In the genomic region with DNA sequence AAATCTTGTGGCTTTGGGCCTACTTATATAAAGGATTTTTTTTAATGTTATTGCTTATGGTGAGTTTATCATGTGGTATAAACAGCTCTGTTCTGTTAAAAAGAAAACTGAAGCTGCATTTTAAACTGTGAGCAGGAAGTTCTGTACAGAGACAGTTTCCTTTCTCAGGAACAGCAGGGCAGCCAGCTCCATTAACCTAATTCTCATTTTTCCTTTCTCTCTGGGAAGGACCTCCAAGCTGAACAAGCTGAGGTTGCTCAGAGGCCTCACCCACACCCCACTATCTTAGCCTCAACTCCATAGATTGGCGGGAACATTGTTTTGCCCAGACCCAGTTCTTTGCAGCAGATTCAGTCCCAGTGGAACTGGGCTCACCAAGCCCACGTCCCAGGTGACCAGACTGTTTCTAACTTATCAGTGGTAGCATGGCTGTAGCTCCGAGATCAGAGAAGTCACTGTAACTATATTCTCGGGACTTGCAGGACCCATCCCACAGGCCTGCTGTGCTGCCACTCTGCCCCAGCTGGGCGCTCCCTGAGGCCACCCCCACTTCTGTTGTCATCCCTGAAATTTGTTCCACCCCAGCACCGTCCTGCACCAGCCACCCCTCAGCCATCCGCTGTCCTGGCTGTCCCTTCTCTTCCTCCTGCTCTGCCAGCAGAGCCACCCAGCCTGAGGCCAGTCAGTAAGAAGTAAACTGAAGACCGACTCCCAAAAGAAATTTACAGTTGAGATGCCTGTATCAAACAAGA, we compare ENCODE assay signal across 10 cellular contexts. TPM values are rescaled to one million over a fixed set of nuclear protein-coding genes. Genes with fewer than 3 reads are reported as not detected.
DNase-seq lines count a peak whose midpoint lies in the region; ATAC-seq and TF ChIP-seq lines count a peak whose summit lies in the region.
"Had no signal": no experiment of that assay in that cellular context is flagged by ENCODE, and none has a peak within 500 bp of the region (broad histone marks: within the 10 kb centered on the region; RNA-seq: fewer than 3 reads in every experiment).

No MANE protein-coding gene starts in this region.

- peaks cover 34% of the 10 kb centered on the region for H3K4me1 Mint-ChIP-seq in WTC11

- H3K36me3 ChIP-seq in right atrium auricular region: peaks cover 6% of the 10 kb centered on the region
- peaks cover 0 to 17% (median 8%) of the 10 kb centered on the region in 4 donors for H3K36me3 ChIP-seq in stomach

- peaks cover 12% of the 10 kb centered on the region; the same call in 1 of the 2 replicates for H3K36me3 Mint-ChIP-seq in WTC11

- no peak for TF ChIP-seq POLR2A in stomach (IDR thresholded peaks at IDR 0.05)

- TF ChIP-seq EP300 in stomach (IDR thresholded peaks at IDR 0.05): no peak

- H3K4me1 ChIP-seq in right atrium auricular region (peaks cover 0 to 44% of the 10 kb centered on the region in 2 donors), stomach (peaks cover 5 to 53% (median 42%) of the 10 kb centered on the region in 4 donors)

- H3K27me3 Mint-ChIP-seq in WTC11 (ENCODE audit: low read depth): no peaks in the 10 kb centered on the region

- H3K27me3 ChIP-seq in right atrium auricular region: no peaks in the 10 kb centered on the region
- H3K27me3 ChIP-seq in stomach: no peaks in the 10 kb centered on the region

- DNase-seq in WTC11 (ENCODE audit: low spot score) (no peak), right atrium auricular region (ENCODE audit: low spot score) (no peak), stomach (no peak), germinal center (ENCODE audit: low spot score) (no peak), NCI-H345 (lab: John Stamatoyannopoulos, UW) (no peak)
- DNase-seq in stimulated activated CD4-positive, alpha-beta T cell treated with anti-CD3 and anti-CD28 coated beads, Interleukin-4, amount 100 ng/mL, for 24 hours: no peak
- DNase-seq: GF-D8; stimulated activated CD4-positive, alpha-beta T cell treated with anti-CD3 and anti-CD28 coated beads, Interleukin-2, amount 100 ng/mL, for 48 hours had no signal

- TF ChIP-seq CTCF in WTC11 (IDR thresholded peaks at IDR 0.05) (no peak), right atrium auricular region (IDR thresholded peaks at IDR 0.05) (no peak), stomach (IDR thresholded peaks at IDR 0.05) (no peak)

- ATAC-seq in GM21529 (IDR thresholded peaks at IDR 0.05; ENCODE audit: unreplicated experiment): peak; percentile 58
- no peak for ATAC-seq in WTC11
- no peak for ATAC-seq in GM21367 (IDR thresholded peaks at IDR 0.05; ENCODE audit: unreplicated experiment)

- H3K27ac ChIP-seq in right atrium auricular region (peak overlapping the region; percentile 55 to 69), stomach (peak overlapping the region; percentile 51 to 78 (median 65))

- H3K4me3 Mint-ChIP-seq in WTC11: no peak overlapping the region

- 55 to 79% (median 64%) methylated on average over 8 of the region's 8 CpGs for WGBS in stomach, 5 donors

- H3K9me3 ChIP-seq in right atrium auricular region (no peaks in the 10 kb centered on the region), stomach (no peaks in the 10 kb centered on the region)

- POLR2A ChIA-PET in WTC11 (lab: Charles Lee): no interaction called here

- no peak overlapping the region for H3K4me3 ChIP-seq in right atrium auricular region
- H3K4me3 ChIP-seq in stomach: no peak overlapping the region

- H3K27ac Mint-ChIP-seq in WTC11: peak overlapping the region; percentile 86

- CTCF ChIA-PET in WTC11 (lab: Charles Lee): interaction anchor here (0.6 to 3.0 kb wide), 4 partner anchors 10 to 60 kb away, joined by 3 to 21 read pairs (median 9); no protein-coding TSS in a partner anchor

- intact Hi-C loops in stomach (cut with DNase I; ENCODE audit: low total_unique reads): no loop called here

- peaks cover 6% of the 10 kb centered on the region; the same call in 1 of the 2 replicates for H3K9me3 Mint-ChIP-seq in WTC11

TF ChIP-seq in WTC11, 78 proteins besides CTCF, POLR2A, EP300 and RAD21 (continues in another document):
- no peak for TF ChIP-seq FOXP4 (CRISPR knock-in tag; IDR thresholded peaks at IDR 0.05)
- TF ChIP-seq, protein P1, sequence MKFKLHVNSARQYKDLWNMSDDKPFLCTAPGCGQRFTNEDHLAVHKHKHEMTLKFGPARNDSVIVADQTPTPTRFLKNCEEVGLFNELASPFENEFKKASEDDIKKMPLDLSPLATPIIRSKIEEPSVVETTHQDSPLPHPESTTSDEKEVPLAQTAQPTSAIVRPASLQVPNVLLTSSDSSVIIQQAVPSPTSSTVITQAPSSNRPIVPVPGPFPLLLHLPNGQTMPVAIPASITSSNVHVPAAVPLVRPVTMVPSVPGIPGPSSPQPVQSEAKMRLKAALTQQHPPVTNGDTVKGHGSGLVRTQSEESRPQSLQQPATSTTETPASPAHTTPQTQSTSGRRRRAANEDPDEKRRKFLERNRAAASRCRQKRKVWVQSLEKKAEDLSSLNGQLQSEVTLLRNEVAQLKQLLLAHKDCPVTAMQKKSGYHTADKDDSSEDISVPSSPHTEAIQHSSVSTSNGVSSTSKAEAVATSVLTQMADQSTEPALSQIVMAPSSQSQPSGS (CRISPR knock-in tag; IDR thresholded peaks at IDR 0.05; ENCODE audit: borderline replicate concordance, low read depth): no peak
- no peak for TF ChIP-seq FOXK1 (CRISPR knock-in tag; IDR thresholded peaks at IDR 0.05)
- TF ChIP-seq ELF4 (CRISPR knock-in tag; IDR thresholded peaks at IDR 0.05; ENCODE audit: low read depth): no peak
- no peak for TF ChIP-seq ZBTB21 (CRISPR knock-in tag; IDR thresholded peaks at IDR 0.05; ENCODE audit: borderline replicate concordance)
- no peak for TF ChIP-seq PREB (CRISPR knock-in tag; IDR thresholded peaks at IDR 0.05; ENCODE audit: borderline replicate concordance)
- no peak for TF ChIP-seq AFF4 (CRISPR knock-in tag; IDR thresholded peaks at IDR 0.05; ENCODE audit: borderline replicate concordance)

RNA-seq across cellular contexts. Expression of gene VILL, which starts 33.2 kb away (rescaled TPM):
- total RNA-seq in WTC11 (2021) (4.7 to 5.9 TPM (median 4.7 TPM) in 3 replicates), right atrium auricular region (10 to 100 TPM in 1 of 2 donors, 1 to 10 TPM in 1; 4.2 to 12.2 TPM), stomach (100 to 1,000 TPM in 2 of 5 donors, 10 to 100 TPM in 3; 59.8 to 191 (median 86.8) TPM)
- polyA plus RNA-seq in stomach: 100 to 1,000 TPM in 1 of 3 donors, 10 to 100 TPM in 2; 24.1 to 202 (median 43.7) TPM
